29 cellular contexts compared by ENCODE assay signal in genomic region chr3:189025866-189026265, GRCh38.
"Had no signal": no experiment of that assay in that cellular context is flagged by ENCODE, and none has a peak within 500 bp of the region (broad histone marks: within the 10 kb centered on the region; RNA-seq: fewer than 3 reads in every experiment).

No MANE protein-coding gene starts in this region.

- H3K4me1 ChIP-seq: suprapubic skin, testis, tibial artery, tibial nerve, transverse colon, upper lobe of left lung, upper lobe of right lung, uterus, vagina had no signal

- H3K27ac Mint-ChIP-seq: stimulated activated effector memory CD8-positive, alpha-beta T cell treated with anti-CD3 and anti-CD28 coated beads, Interleukin-12 subunit alpha, Interleukin-12 subunit beta, amount 100 ng/mL, for 72 hours; stimulated activated memory B cell treated with anti-CD40 and anti-IgM and Interleukin-4, amounts not matched to agents 10 μg/mL and 1 μg/mL and 100 μg/mL, for 72 hours; stimulated activated naive B cell treated with anti-CD40 and anti-IgM and Interleukin-4, amounts not matched to agents 10 μg/mL and 1 μg/mL and 100 μg/mL, for 72 hours; stimulated activated naive CD8-positive, alpha-beta T cell treated with anti-CD3 and anti-CD28 coated beads, Interleukin-15, amount 100 ng/mL, for 72 hours; stimulated activated naive CD8-positive, alpha-beta T cell treated with anti-CD3 and anti-CD28 coated beads, Interleukin-15, Interleukin-2, amounts not matched to agents 100 ng/mL and 50 ng/mL, for 24 hours; type B pancreatic cell had no signal

- H3K36me3 ChIP-seq: stomach, suprapubic skin, thoracic aorta, thyroid gland, transverse colon, upper lobe of left lung, upper lobe of right lung, uterus, vagina had no signal

- H3K9me3 Mint-ChIP-seq: stimulated activated effector memory CD8-positive, alpha-beta T cell treated with anti-CD3 and anti-CD28 coated beads, Interleukin-12 subunit alpha, Interleukin-12 subunit beta, amount 100 ng/mL, for 72 hours; stimulated activated memory B cell treated with anti-CD40 and anti-IgM and Interleukin-4, amounts not matched to agents 10 μg/mL and 1 μg/mL and 100 μg/mL, for 72 hours; stimulated activated naive CD8-positive, alpha-beta T cell treated with anti-CD3 and anti-CD28 coated beads, Interleukin-15, amount 100 ng/mL, for 72 hours; stimulated activated naive CD8-positive, alpha-beta T cell treated with anti-CD3 and anti-CD28 coated beads, Interleukin-15, Interleukin-2, amounts not matched to agents 100 ng/mL and 50 ng/mL, for 24 hours had no signal

- H3K27ac ChIP-seq: stomach, suprapubic skin, testis, thoracic aorta, tibial artery, tibial nerve, transverse colon, upper lobe of left lung, upper lobe of right lung, uterus, vagina had no signal

- DNase-seq: stimulated activated CD4-positive, alpha-beta T cell treated with anti-CD3 and anti-CD28 coated beads, Interleukin-2, amount 100 ng/mL, for 48 hours; stimulated activated CD4-positive, alpha-beta T cell treated with anti-CD3 and anti-CD28 coated beads, Interleukin-4, amount 100 ng/mL, for 1 hour; stimulated activated CD4-positive, alpha-beta T cell treated with anti-CD3 and anti-CD28 coated beads, Interleukin-4, amount 100 ng/mL, for 24 hours; stimulated activated CD4-positive, alpha-beta T cell treated with anti-CD3 and anti-CD28 coated beads, Interleukin-4, amount 100 ng/mL, for 4 hours; stimulated activated CD8-positive, alpha-beta memory T cell treated with anti-CD3 and anti-CD28 coated beads, Interleukin-4, amount 100 ng/mL, for 48 hours; stimulated activated naive B cell treated with anti-CD40 and anti-IgM and Interleukin-4, amounts not matched to agents 10 μg/mL and 1 μg/mL and 100 μg/mL, for 72 hours; stimulated activated naive CD4-positive, alpha-beta T cell; stimulated activated naive CD4-positive, alpha-beta T cell treated with Interleukin-2 at 50 U/mL for 16 hours; stimulated activated naive CD8-positive, alpha-beta T cell treated with anti-CD3 and anti-CD28 coated beads, Interleukin-15, amount 100 ng/mL, for 72 hours; stimulated activated naive CD8-positive, alpha-beta T cell treated with anti-CD3 and anti-CD28 coated beads, Interleukin-15, Interleukin-2, amounts not matched to agents 100 U/mL and 50 U/mL, for 24 hours; stomach; substantia nigra; testis; thyroid gland; tibial artery; transverse colon; trophoblast cell; upper lobe of left lung; upper lobe of right lung; uterus had no signal

- H3K4me3 Mint-ChIP-seq: stimulated activated effector memory CD8-positive, alpha-beta T cell treated with anti-CD3 and anti-CD28 coated beads, Interleukin-12 subunit alpha, Interleukin-12 subunit beta, amount 100 ng/mL, for 72 hours; stimulated activated memory B cell treated with anti-CD40 and anti-IgM and Interleukin-4, amounts not matched to agents 10 μg/mL and 1 μg/mL and 100 μg/mL, for 72 hours; stimulated activated naive B cell treated with anti-CD40 and anti-IgM and Interleukin-4, amounts not matched to agents 10 μg/mL and 1 μg/mL and 100 μg/mL, for 72 hours; stimulated activated naive CD8-positive, alpha-beta T cell treated with anti-CD3 and anti-CD28 coated beads, Interleukin-15, amount 100 ng/mL, for 72 hours; stimulated activated naive CD8-positive, alpha-beta T cell treated with anti-CD3 and anti-CD28 coated beads, Interleukin-15, Interleukin-2, amounts not matched to agents 100 ng/mL and 50 ng/mL, for 24 hours; type B pancreatic cell had no signal

- FAIRE-seq: urothelium cell line had no signal

- H3K36me3 Mint-ChIP-seq: stimulated activated effector memory CD8-positive, alpha-beta T cell treated with anti-CD3 and anti-CD28 coated beads, Interleukin-12 subunit alpha, Interleukin-12 subunit beta, amount 100 ng/mL, for 72 hours; stimulated activated memory B cell treated with anti-CD40 and anti-IgM and Interleukin-4, amounts not matched to agents 10 μg/mL and 1 μg/mL and 100 μg/mL, for 72 hours; stimulated activated naive B cell treated with anti-CD40 and anti-IgM and Interleukin-4, amounts not matched to agents 10 μg/mL and 1 μg/mL and 100 μg/mL, for 72 hours had no signal

- H3K27me3 Mint-ChIP-seq: type B pancreatic cell had no signal

- H3K9me3 ChIP-seq: stomach, suprapubic skin, testis, thoracic aorta, thyroid gland, tibial artery, tibial nerve, transverse colon, upper lobe of left lung, upper lobe of right lung, uterus, vagina had no signal

- ATAC-seq: stimulated activated effector memory CD8-positive, alpha-beta T cell treated with anti-CD3 and anti-CD28 coated beads, Interleukin-12 subunit alpha, Interleukin-12 subunit beta, amount 100 ng/mL, for 72 hours; stimulated activated memory B cell treated with anti-CD40 and anti-IgM and Interleukin-4, amounts not matched to agents 10 μg/mL and 1 μg/mL and 100 μg/mL, for 72 hours; stimulated activated naive B cell treated with anti-CD40 and anti-IgM and Interleukin-4, amounts not matched to agents 10 μg/mL and 1 μg/mL and 100 μg/mL, for 72 hours; stimulated activated naive CD8-positive, alpha-beta T cell treated with anti-CD3 and anti-CD28 coated beads, Interleukin-15, amount 100 ng/mL, for 72 hours; stimulated activated naive CD8-positive, alpha-beta T cell treated with anti-CD3 and anti-CD28 coated beads, Interleukin-15, Interleukin-2, amounts not matched to agents 100 U/mL and 50 U/mL, for 24 hours; upper lobe of right lung had no signal

- H3K27me3 ChIP-seq: stomach, suprapubic skin, testis, thyroid gland, tibial artery, tibial nerve, transverse colon, upper lobe of left lung, upper lobe of right lung, uterus, vagina had no signal

- H3K4me3 ChIP-seq: stomach, suprapubic skin, testis, thoracic aorta, thyroid gland, tibial artery, tibial nerve, transverse colon, upper lobe of left lung, upper lobe of right lung, uterus, vagina had no signal

- H3K4me1 Mint-ChIP-seq: stimulated activated effector memory CD8-positive, alpha-beta T cell treated with anti-CD3 and anti-CD28 coated beads, Interleukin-12 subunit alpha, Interleukin-12 subunit beta, amount 100 ng/mL, for 72 hours; stimulated activated memory B cell treated with anti-CD40 and anti-IgM and Interleukin-4, amounts not matched to agents 10 μg/mL and 1 μg/mL and 100 μg/mL, for 72 hours; stimulated activated naive B cell treated with anti-CD40 and anti-IgM and Interleukin-4, amounts not matched to agents 10 μg/mL and 1 μg/mL and 100 μg/mL, for 72 hours; stimulated activated naive CD8-positive, alpha-beta T cell treated with anti-CD3 and anti-CD28 coated beads, Interleukin-15, amount 100 ng/mL, for 72 hours had no signal
